26 cellular contexts compared by ENCODE assay signal in genomic region chr10:101925027-101925426, GRCh38.
"Had no signal": no experiment of that assay in that cellular context is flagged by ENCODE, and none has a peak within 500 bp of the region (broad histone marks: within the 10 kb centered on the region; RNA-seq: fewer than 3 reads in every experiment).

No MANE protein-coding gene starts in this region.

- FAIRE-seq: urothelium cell line had no signal

- H3K4me1 ChIP-seq: stomach, suprapubic skin, thyroid gland, tibial artery, transverse colon, upper lobe of left lung, uterus, vagina had no signal

- DNase-seq: stimulated activated CD4-positive, alpha-beta T cell treated with anti-CD3 and anti-CD28 coated beads, Interleukin-2, amount 100 ng/mL, for 48 hours; stimulated activated CD4-positive, alpha-beta T cell treated with anti-CD3 and anti-CD28 coated beads, Interleukin-4, amount 100 ng/mL, for 1 hour; stimulated activated CD4-positive, alpha-beta T cell treated with anti-CD3 and anti-CD28 coated beads, Interleukin-4, amount 100 ng/mL, for 24 hours; stimulated activated CD4-positive, alpha-beta T cell treated with anti-CD3 and anti-CD28 coated beads, Interleukin-4, amount 100 ng/mL, for 4 hours; stimulated activated CD8-positive, alpha-beta memory T cell treated with anti-CD3 and anti-CD28 coated beads, Interleukin-4, amount 100 ng/mL, for 48 hours; stimulated activated naive B cell treated with anti-CD40 and anti-IgM and Interleukin-4, amounts not matched to agents 10 μg/mL and 1 μg/mL and 100 μg/mL, for 72 hours; stimulated activated naive CD4-positive, alpha-beta T cell; stimulated activated naive CD4-positive, alpha-beta T cell treated with Interleukin-2 at 50 U/mL for 16 hours; stimulated activated naive CD8-positive, alpha-beta T cell treated with anti-CD3 and anti-CD28 coated beads, Interleukin-15, amount 100 ng/mL, for 72 hours; stimulated activated naive CD8-positive, alpha-beta T cell treated with anti-CD3 and anti-CD28 coated beads, Interleukin-15, Interleukin-2, amounts not matched to agents 100 U/mL and 50 U/mL, for 24 hours; stomach; substantia nigra; testis; thyroid gland; tibial artery; transverse colon; upper lobe of left lung; upper lobe of right lung; uterus had no signal

- H3K27ac ChIP-seq: stomach, suprapubic skin, testis, thoracic aorta, thyroid gland, tibial artery, tibial nerve, transverse colon, upper lobe of left lung, upper lobe of right lung, uterus, vagina had no signal

- H3K9me3 ChIP-seq: stomach, suprapubic skin, testis, thoracic aorta, thyroid gland, tibial artery, tibial nerve, transverse colon, upper lobe of left lung, upper lobe of right lung, uterus, vagina had no signal

- H3K27me3 ChIP-seq: stomach, suprapubic skin, testis, thyroid gland, tibial artery, tibial nerve, transverse colon, upper lobe of left lung, upper lobe of right lung, uterus, vagina had no signal

- H3K36me3 ChIP-seq: thyroid gland, transverse colon, upper lobe of left lung, uterus, vagina had no signal

- ATAC-seq: stimulated activated effector memory CD8-positive, alpha-beta T cell treated with anti-CD3 and anti-CD28 coated beads, Interleukin-12 subunit alpha, Interleukin-12 subunit beta, amount 100 ng/mL, for 72 hours; stimulated activated memory B cell treated with anti-CD40 and anti-IgM and Interleukin-4, amounts not matched to agents 10 μg/mL and 1 μg/mL and 100 μg/mL, for 72 hours; stimulated activated naive B cell treated with anti-CD40 and anti-IgM and Interleukin-4, amounts not matched to agents 10 μg/mL and 1 μg/mL and 100 μg/mL, for 72 hours; stimulated activated naive CD8-positive, alpha-beta T cell treated with anti-CD3 and anti-CD28 coated beads, Interleukin-15, amount 100 ng/mL, for 72 hours; stimulated activated naive CD8-positive, alpha-beta T cell treated with anti-CD3 and anti-CD28 coated beads, Interleukin-15, Interleukin-2, amounts not matched to agents 100 U/mL and 50 U/mL, for 24 hours; upper lobe of right lung had no signal

- H3K4me3 ChIP-seq: stomach, suprapubic skin, testis, thoracic aorta, thyroid gland, tibial artery, tibial nerve, transverse colon, upper lobe of left lung, upper lobe of right lung, uterus, vagina had no signal
